In genomic region chr2:169523681-169524080, GRCh38 we compare ENCODE assay signal across 34 cellular contexts. TPM values are rescaled to one million over a fixed set of nuclear protein-coding genes. Genes with fewer than 3 reads are reported as not detected.
"Had no signal": no experiment of that assay in that cellular context is flagged by ENCODE, and none has a peak within 500 bp of the region (broad histone marks: within the 10 kb centered on the region; RNA-seq: fewer than 3 reads in every experiment).

No MANE protein-coding gene starts in this region.

- H3K36me3 ChIP-seq: brain microvascular endothelial cell had no signal

- DNase-seq: activated B cell treated with CpG ODN at 0.5 μM for 24 hours; activated CD4-positive, alpha-beta memory T cell treated with anti-CD3 and anti-CD28 coated beads for 36 hours; activated CD4-positive, alpha-beta T cell treated with anti-CD3 and anti-CD28 coated beads for 4 hours; activated CD4-positive, alpha-beta T cell treated with anti-CD3 and anti-CD28 coated beads, Interleukin-2, amount 10 ng/mL, durations not matched to agents 24 days and 14 days; activated CD4-positive, alpha-beta T cell treated with anti-CD3 and anti-CD28 coated beads, Interleukin-2, amount 50 U/mL, for 1 hour; activated CD4-positive, alpha-beta T cell treated with anti-CD3 and anti-CD28 coated beads, Interleukin-2, amount 50 U/mL, for 4 hours; activated CD4-positive, CD25-positive, alpha-beta regulatory T cell treated with anti-CD3 and anti-CD28 coated beads, Interleukin-2, amount 50 U/mL, for 72 hours; activated CD8-positive, alpha-beta memory T cell treated with anti-CD3 and anti-CD28 coated beads, Interleukin-2, amount 50 U/mL, for 4 hours; activated CD8-positive, alpha-beta T cell treated with anti-CD3 and anti-CD28 coated beads for 36 hours; activated effector memory CD4-positive, alpha-beta T cell treated with anti-CD3 and anti-CD28 coated beads, Interleukin-2, amount 50 U/mL, for 16 hours; activated gamma-delta T cell treated with Interleukin-2 at 50 U/mL for 16 hours; activated naive CD4-positive, alpha-beta T cell; activated naive CD4-positive, alpha-beta T cell treated with anti-CD3 and anti-CD28 coated beads for 36 hours; activated naive CD4-positive, alpha-beta T cell treated with anti-CD3 and anti-CD28 coated beads, Interleukin-2, amount 50 U/mL, for 16 hours; activated naive CD8-positive, alpha-beta T cell treated with anti-CD3 and anti-CD28 coated beads for 36 hours; activated T-cell treated with anti-CD3 and anti-CD28 coated beads for 4 hours; activated T-cell treated with anti-CD3 and anti-CD28 coated beads, Interleukin-2, amount 50 U/mL, for 1 hour; activated T-cell treated with anti-CD3 and anti-CD28 coated beads, Interleukin-2, amount 50 U/mL, for 4 hours; activated T-cell treated with anti-CD3 and anti-CD28 coated beads, Interleukin-2, amount 50 U/mL, for 72 hours; adrenal gland; amniotic stem cell; aorta; body of pancreas; brain microvascular endothelial cell; central memory CD4-positive, alpha-beta T cell; T-helper 1 cell; T-helper 2 cell; T-helper 9 cell had no signal

- H3K27ac ChIP-seq: adrenal gland, body of pancreas, brain microvascular endothelial cell, breast epithelium, VCaP had no signal

- H3K27me3 ChIP-seq: adrenal gland, body of pancreas, brain microvascular endothelial cell, breast epithelium had no signal

- H3K4me1 ChIP-seq: adrenal gland, body of pancreas, breast epithelium had no signal

- H3K4me3 ChIP-seq: adrenal gland, body of pancreas, breast epithelium had no signal

- ATAC-seq: activated CD8-positive, alpha-beta T cell treated with anti-CD3 and anti-CD28 coated beads for 36 hours; activated naive CD4-positive, alpha-beta T cell treated with anti-CD3 and anti-CD28 coated beads, Interleukin-2, amount 50 U/mL, for 72 hours; activated T-cell treated with anti-CD3 and anti-CD28 coated beads, Interleukin-2, amount 50 U/mL, for 4 hours; activated T-cell treated with anti-CD3 and anti-CD28 coated beads, Interleukin-2, amount 50 U/mL, for 72 hours; activated T-helper 17 cell treated with anti-CD3 and anti-CD28 coated beads, Interleukin-2, amount 50 U/mL, for 72 hours; body of pancreas had no signal

- H3K9me3 ChIP-seq: adrenal gland, body of pancreas, breast epithelium had no signal

RNA-seq across cellular contexts. Expression of gene KLHL41, which starts 14.2 kb away (rescaled TPM):
- total RNA-seq: activated naive CD4-positive, alpha-beta T cell treated with anti-CD3 and anti-CD28 coated beads for 36 hours; activated naive CD4-positive, alpha-beta T cell treated with anti-CD3 and anti-CD28 coated beads, Interleukin-2, amount 50 U/mL, for 72 hours; activated T-cell treated with anti-CD3 and anti-CD28 coated beads, Interleukin-2, amount 50 U/mL, for 4 hours; activated T-helper 1 cell treated with anti-CD3 and anti-CD28 coated beads, Interleukin-12 subunit alpha, Interleukin-12 subunit beta, Interleukin-2, Interleukin-4 antibody, amounts not matched to agents 30 ng/mL and 10 ng/mL and 1 ng/mL, durations not matched to agents 14 hours and 24 hours and 36 hours; activated T-helper 17 cell treated with anti-CD3 and anti-CD28 coated beads, Interleukin-2, amount 50 U/mL, for 72 hours; astrocyte had no signal
